ENCODE assay signal across 24 cellular contexts in the genomic region with DNA sequence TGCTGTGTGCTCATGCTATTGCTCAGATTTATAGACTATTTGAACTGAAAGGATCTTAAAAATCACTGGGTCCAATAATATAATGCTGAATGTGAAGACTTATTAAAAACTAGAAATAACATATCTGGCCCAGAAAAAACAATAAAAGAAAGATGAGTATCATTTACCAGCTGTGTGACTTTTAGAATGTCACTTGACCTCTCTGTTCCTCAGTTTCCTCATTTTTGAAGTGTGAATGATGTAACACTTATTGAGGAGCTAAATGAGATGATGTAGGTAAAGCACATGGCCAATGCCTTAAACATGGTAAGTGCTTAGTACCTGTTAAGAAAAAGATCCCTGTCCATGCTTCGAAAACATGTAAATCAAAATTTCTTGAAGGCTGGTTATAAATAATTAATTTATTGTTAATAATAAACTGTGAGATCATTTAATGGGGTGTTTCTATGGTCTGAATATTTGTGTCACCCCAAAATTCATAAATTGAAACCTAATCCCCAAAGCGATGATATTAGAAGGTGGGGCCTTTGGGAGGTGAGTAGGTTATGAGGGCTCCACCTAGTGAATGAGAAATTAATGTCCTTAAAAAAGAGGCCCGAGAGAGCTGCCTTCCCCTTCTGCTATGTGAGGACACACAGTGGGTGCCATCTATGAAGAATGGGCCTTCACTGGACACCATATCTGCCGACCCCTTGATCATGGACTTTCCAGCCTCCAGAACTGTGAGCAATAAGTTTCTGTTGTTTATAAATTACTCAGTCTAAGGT. TPM values are rescaled to one million over a fixed set of nuclear protein-coding genes. Genes with fewer than 3 reads are reported as not detected.
"Had no signal": no experiment of that assay in that cellular context is flagged by ENCODE, and none has a peak within 500 bp of the region (broad histone marks: within the 10 kb centered on the region; RNA-seq: fewer than 3 reads in every experiment).

No MANE protein-coding gene starts in this region.

- H3K27ac ChIP-seq: colonic mucosa, parathyroid adenoma, sigmoid colon, thoracic aorta, upper lobe of left lung had no signal

- H3K9me3 Mint-ChIP-seq: activated B cell treated with CpG ODN at 0.5 μM for 24 hours; activated CD4-positive, alpha-beta memory T cell treated with anti-CD3 and anti-CD28 coated beads, Interleukin-2, amount 10 ng/mL, durations not matched to agents 7 days and 5 days; activated naive CD4-positive, alpha-beta T cell treated with anti-CD3 and anti-CD28 coated beads for 36 hours; activated T-helper 2 cell treated with anti-CD3 and anti-CD28 coated beads, Interferon-gamma antibody, Interleukin-2, Interleukin-4, amounts not matched to agents 10 μg/mL and 5 μg/mL and 100 μg/mL, durations not matched to agents 14 hours and 24 hours and 36 hours; brain; natural killer cell treated with Interleukin-12 subunit alpha and Interleukin-12 subunit beta and Interleukin-15 and Interleukin-18, amount 100 ng/mL, for 72 hours; stimulated activated memory B cell treated with anti-CD40 and anti-IgM and Interleukin-4, amounts not matched to agents 10 μg/mL and 1 μg/mL and 100 μg/mL, for 72 hours had no signal

- H3K4me1 ChIP-seq: colonic mucosa, sigmoid colon, upper lobe of left lung had no signal

- H3K36me3 Mint-ChIP-seq: activated CD8-positive, alpha-beta memory T cell treated with anti-CD3 and anti-CD28 coated beads, Interleukin-2, amount 10 ng/mL, durations not matched to agents 7 days and 5 days; brain; natural killer cell treated with Interleukin-12 subunit alpha and Interleukin-12 subunit beta and Interleukin-15 and Interleukin-18, amount 100 ng/mL, for 72 hours; stimulated activated memory B cell treated with anti-CD40 and anti-IgM and Interleukin-4, amounts not matched to agents 10 μg/mL and 1 μg/mL and 100 μg/mL, for 72 hours had no signal

- H3K27me3 ChIP-seq: colonic mucosa, sigmoid colon, upper lobe of left lung had no signal

- DNase-seq: activated B cell treated with CpG ODN at 0.5 μM for 24 hours; activated CD4-positive, alpha-beta memory T cell treated with anti-CD3 and anti-CD28 coated beads, Interleukin-2, amount 10 ng/mL, durations not matched to agents 7 days and 5 days; activated CD4-positive, alpha-beta T cell treated with anti-CD3 and anti-CD28 coated beads for 4 hours; activated CD8-positive, alpha-beta memory T cell treated with anti-CD3 and anti-CD28 coated beads, Interleukin-2, amount 10 ng/mL, durations not matched to agents 7 days and 5 days; activated naive CD4-positive, alpha-beta T cell treated with anti-CD3 and anti-CD28 coated beads for 36 hours; central memory CD4-positive, alpha-beta T cell; colonic mucosa; foreskin melanocyte; glutamatergic neuron; hippocampal formation; left colon; sigmoid colon; stimulated activated CD4-positive, alpha-beta T cell treated with anti-CD3 and anti-CD28 coated beads, Interleukin-4, amount 100 ng/mL, for 24 hours; T-helper 9 cell; upper lobe of left lung had no signal

- H3K4me3 Mint-ChIP-seq: activated B cell treated with CpG ODN at 0.5 μM for 24 hours; activated CD4-positive, alpha-beta memory T cell treated with anti-CD3 and anti-CD28 coated beads, Interleukin-2, amount 10 ng/mL, durations not matched to agents 7 days and 5 days; activated CD8-positive, alpha-beta memory T cell treated with anti-CD3 and anti-CD28 coated beads, Interleukin-2, amount 10 ng/mL, durations not matched to agents 7 days and 5 days; activated naive CD4-positive, alpha-beta T cell treated with anti-CD3 and anti-CD28 coated beads for 36 hours; brain; natural killer cell treated with Interleukin-12 subunit alpha and Interleukin-12 subunit beta and Interleukin-15 and Interleukin-18, amount 100 ng/mL, for 72 hours; stimulated activated memory B cell treated with anti-CD40 and anti-IgM and Interleukin-4, amounts not matched to agents 10 μg/mL and 1 μg/mL and 100 μg/mL, for 72 hours had no signal

- H3K36me3 ChIP-seq: colonic mucosa, sigmoid colon, thoracic aorta, upper lobe of left lung had no signal

- H3K4me1 Mint-ChIP-seq: activated B cell treated with CpG ODN at 0.5 μM for 24 hours; activated CD4-positive, alpha-beta memory T cell treated with anti-CD3 and anti-CD28 coated beads, Interleukin-2, amount 10 ng/mL, durations not matched to agents 7 days and 5 days; activated CD8-positive, alpha-beta memory T cell treated with anti-CD3 and anti-CD28 coated beads, Interleukin-2, amount 10 ng/mL, durations not matched to agents 7 days and 5 days; stimulated activated memory B cell treated with anti-CD40 and anti-IgM and Interleukin-4, amounts not matched to agents 10 μg/mL and 1 μg/mL and 100 μg/mL, for 72 hours had no signal

- H3K27ac Mint-ChIP-seq: activated B cell treated with CpG ODN at 0.5 μM for 24 hours; activated CD4-positive, alpha-beta memory T cell treated with anti-CD3 and anti-CD28 coated beads, Interleukin-2, amount 10 ng/mL, durations not matched to agents 7 days and 5 days; activated CD8-positive, alpha-beta memory T cell treated with anti-CD3 and anti-CD28 coated beads, Interleukin-2, amount 10 ng/mL, durations not matched to agents 7 days and 5 days; activated naive CD4-positive, alpha-beta T cell treated with anti-CD3 and anti-CD28 coated beads for 36 hours; activated T-helper 2 cell treated with anti-CD3 and anti-CD28 coated beads, Interferon-gamma antibody, Interleukin-2, Interleukin-4, amounts not matched to agents 10 μg/mL and 5 μg/mL and 100 μg/mL, durations not matched to agents 14 hours and 24 hours and 36 hours; brain; natural killer cell treated with Interleukin-12 subunit alpha and Interleukin-12 subunit beta and Interleukin-15 and Interleukin-18, amount 100 ng/mL, for 72 hours; stimulated activated memory B cell treated with anti-CD40 and anti-IgM and Interleukin-4, amounts not matched to agents 10 μg/mL and 1 μg/mL and 100 μg/mL, for 72 hours had no signal

- H3K4me3 ChIP-seq: colonic mucosa, lung, sigmoid colon, thoracic aorta, upper lobe of left lung had no signal

- H3K9me3 ChIP-seq: colonic mucosa, sigmoid colon, thoracic aorta, upper lobe of left lung had no signal

- ATAC-seq: activated CD8-positive, alpha-beta memory T cell treated with anti-CD3 and anti-CD28 coated beads, Interleukin-2, amount 10 ng/mL, durations not matched to agents 7 days and 5 days; left colon; natural killer cell treated with Interleukin-12 subunit alpha and Interleukin-12 subunit beta and Interleukin-15 and Interleukin-18, amount 100 ng/mL, for 72 hours; stimulated activated memory B cell treated with anti-CD40 and anti-IgM and Interleukin-4, amounts not matched to agents 10 μg/mL and 1 μg/mL and 100 μg/mL, for 72 hours had no signal

RNA-seq across cellular contexts. Expression of a gene that starts 13.0 kb away (rescaled TPM):
- total RNA-seq: activated CD4-positive, alpha-beta memory T cell treated with anti-CD3 and anti-CD28 coated beads, Interleukin-2, amount 10 ng/mL, durations not matched to agents 7 days and 5 days; activated CD8-positive, alpha-beta memory T cell treated with anti-CD3 and anti-CD28 coated beads, Interleukin-2, amount 10 ng/mL, durations not matched to agents 7 days and 5 days; activated T-helper 2 cell treated with anti-CD3 and anti-CD28 coated beads, Interferon-gamma antibody, Interleukin-2, Interleukin-4, amounts not matched to agents 10 μg/mL and 5 μg/mL and 100 μg/mL, durations not matched to agents 14 hours and 24 hours and 36 hours; colonic mucosa; epithelial cell of proximal tubule; fibroblast of lung; left colon; lung; natural killer cell treated with Interleukin-12 subunit alpha and Interleukin-12 subunit beta and Interleukin-15 and Interleukin-18, amount 100 ng/mL, for 72 hours; sigmoid colon; thoracic aorta; upper lobe of left lung had no signal
- polyA plus RNA-seq: fibroblast of lung, lung, sigmoid colon had no signal

RNA-seq across cellular contexts. Expression of a gene that starts 41.6 kb away (rescaled TPM):
- total RNA-seq: activated B cell treated with CpG ODN at 0.5 μM for 24 hours; activated CD4-positive, alpha-beta memory T cell treated with anti-CD3 and anti-CD28 coated beads, Interleukin-2, amount 10 ng/mL, durations not matched to agents 7 days and 5 days; activated CD8-positive, alpha-beta memory T cell treated with anti-CD3 and anti-CD28 coated beads, Interleukin-2, amount 10 ng/mL, durations not matched to agents 7 days and 5 days; activated naive CD4-positive, alpha-beta T cell treated with anti-CD3 and anti-CD28 coated beads for 36 hours; activated T-helper 2 cell treated with anti-CD3 and anti-CD28 coated beads, Interferon-gamma antibody, Interleukin-2, Interleukin-4, amounts not matched to agents 10 μg/mL and 5 μg/mL and 100 μg/mL, durations not matched to agents 14 hours and 24 hours and 36 hours; colonic mucosa; epithelial cell of proximal tubule; fibroblast of lung; left colon; lung; natural killer cell treated with Interleukin-12 subunit alpha and Interleukin-12 subunit beta and Interleukin-15 and Interleukin-18, amount 100 ng/mL, for 72 hours; sigmoid colon; thoracic aorta; upper lobe of left lung had no signal
- polyA plus RNA-seq: fibroblast of lung, lung, sigmoid colon had no signal

RNA-seq across cellular contexts. Expression of a gene that starts 45.9 kb away (rescaled TPM):
- total RNA-seq: activated CD4-positive, alpha-beta memory T cell treated with anti-CD3 and anti-CD28 coated beads, Interleukin-2, amount 10 ng/mL, durations not matched to agents 7 days and 5 days; activated CD8-positive, alpha-beta memory T cell treated with anti-CD3 and anti-CD28 coated beads, Interleukin-2, amount 10 ng/mL, durations not matched to agents 7 days and 5 days; activated naive CD4-positive, alpha-beta T cell treated with anti-CD3 and anti-CD28 coated beads for 36 hours; activated T-helper 2 cell treated with anti-CD3 and anti-CD28 coated beads, Interferon-gamma antibody, Interleukin-2, Interleukin-4, amounts not matched to agents 10 μg/mL and 5 μg/mL and 100 μg/mL, durations not matched to agents 14 hours and 24 hours and 36 hours had no signal
- polyA plus RNA-seq: fibroblast of lung had no signal
